Comparison of ENCODE assay signal across 21 cellular contexts in genomic region chr1:43983253-43983904, GRCh38.
"Had no signal": no experiment of that assay in that cellular context is flagged by ENCODE, and none has a peak within 500 bp of the region (broad histone marks: within the 10 kb centered on the region; RNA-seq: fewer than 3 reads in every experiment).

No MANE protein-coding gene starts in this region.

- H3K27ac ChIP-seq: heart left ventricle, prostate gland, tibial artery had no signal

- H3K4me3 Mint-ChIP-seq: activated CD8-positive, alpha-beta T cell treated with anti-CD3 and anti-CD28 coated beads, Interleukin-2, amount 10 ng/mL, durations not matched to agents 7 days and 5 days; activated naive CD8-positive, alpha-beta T cell; immature natural killer cell; stimulated activated naive B cell treated with anti-CD40 and anti-IgM and Interleukin-4, amounts not matched to agents 10 μg/mL and 1 μg/mL and 100 μg/mL, for 72 hours; T-helper 1 cell treated with Interleukin-12 subunit alpha and Interleukin-12 subunit beta and Interleukin-4 antibody, amounts not matched to agents 30 μg/mL and 1 μg/mL, for 36 hours had no signal

- DNase-seq: activated CD4-positive, alpha-beta T cell treated with anti-CD3 and anti-CD28 coated beads for 48 hours; activated CD8-positive, alpha-beta memory T cell treated with anti-CD3 and anti-CD28 coated beads, Interleukin-2, amount 50 U/mL, for 4 hours; activated CD8-positive, alpha-beta T cell treated with anti-CD3 and anti-CD28 coated beads, Interleukin-2, amount 10 ng/mL, durations not matched to agents 7 days and 5 days; activated gamma-delta T cell; activated T-cell treated with anti-CD3 and anti-CD28 coated beads, Interleukin-2, amount 50 U/mL, for 48 hours; cerebellar nuclear complex; effector memory CD4-positive, alpha-beta T cell; heart left ventricle; immature natural killer cell; left cardiac atrium; midbrain; stimulated activated CD4-positive, alpha-beta T cell treated with anti-CD3 and anti-CD28 coated beads, Interleukin-2, amount 100 ng/mL, for 48 hours; stimulated activated naive B cell treated with anti-CD40 and anti-IgM and Interleukin-4, amounts not matched to agents 10 μg/mL and 1 μg/mL and 100 μg/mL, for 72 hours; tibial artery had no signal

- H3K27me3 ChIP-seq: breast epithelium, heart left ventricle, tibial artery had no signal

- H3K36me3 ChIP-seq: breast epithelium, prostate gland had no signal

- H3K27ac Mint-ChIP-seq: activated CD8-positive, alpha-beta T cell treated with anti-CD3 and anti-CD28 coated beads, Interleukin-2, amount 10 ng/mL, durations not matched to agents 7 days and 5 days; activated naive CD8-positive, alpha-beta T cell; stimulated activated naive B cell treated with anti-CD40 and anti-IgM and Interleukin-4, amounts not matched to agents 10 μg/mL and 1 μg/mL and 100 μg/mL, for 72 hours; T-helper 1 cell treated with Interleukin-12 subunit alpha and Interleukin-12 subunit beta and Interleukin-4 antibody, amounts not matched to agents 30 μg/mL and 1 μg/mL, for 36 hours had no signal

- H3K4me3 ChIP-seq: breast epithelium, heart left ventricle, lung, prostate gland, tibial artery had no signal

- FAIRE-seq: frontal cortex had no signal

- H3K9me3 ChIP-seq: breast epithelium, heart left ventricle, prostate gland, tibial artery had no signal

- H3K9me3 Mint-ChIP-seq: immature natural killer cell; stimulated activated naive B cell treated with anti-CD40 and anti-IgM and Interleukin-4, amounts not matched to agents 10 μg/mL and 1 μg/mL and 100 μg/mL, for 72 hours; T-helper 1 cell treated with Interleukin-12 subunit alpha and Interleukin-12 subunit beta and Interleukin-4 antibody, amounts not matched to agents 30 μg/mL and 1 μg/mL, for 36 hours had no signal

- H3K27me3 Mint-ChIP-seq: activated naive CD8-positive, alpha-beta T cell; stimulated activated naive B cell treated with anti-CD40 and anti-IgM and Interleukin-4, amounts not matched to agents 10 μg/mL and 1 μg/mL and 100 μg/mL, for 72 hours had no signal

- ATAC-seq: activated CD8-positive, alpha-beta T cell treated with anti-CD3 and anti-CD28 coated beads, Interleukin-2, amount 10 ng/mL, durations not matched to agents 7 days and 5 days; heart left ventricle; left cardiac atrium; sciatic nerve; stimulated activated naive B cell treated with anti-CD40 and anti-IgM and Interleukin-4, amounts not matched to agents 10 μg/mL and 1 μg/mL and 100 μg/mL, for 72 hours had no signal
